ENCODE assay signal across 8 cellular contexts in the genomic region with DNA sequence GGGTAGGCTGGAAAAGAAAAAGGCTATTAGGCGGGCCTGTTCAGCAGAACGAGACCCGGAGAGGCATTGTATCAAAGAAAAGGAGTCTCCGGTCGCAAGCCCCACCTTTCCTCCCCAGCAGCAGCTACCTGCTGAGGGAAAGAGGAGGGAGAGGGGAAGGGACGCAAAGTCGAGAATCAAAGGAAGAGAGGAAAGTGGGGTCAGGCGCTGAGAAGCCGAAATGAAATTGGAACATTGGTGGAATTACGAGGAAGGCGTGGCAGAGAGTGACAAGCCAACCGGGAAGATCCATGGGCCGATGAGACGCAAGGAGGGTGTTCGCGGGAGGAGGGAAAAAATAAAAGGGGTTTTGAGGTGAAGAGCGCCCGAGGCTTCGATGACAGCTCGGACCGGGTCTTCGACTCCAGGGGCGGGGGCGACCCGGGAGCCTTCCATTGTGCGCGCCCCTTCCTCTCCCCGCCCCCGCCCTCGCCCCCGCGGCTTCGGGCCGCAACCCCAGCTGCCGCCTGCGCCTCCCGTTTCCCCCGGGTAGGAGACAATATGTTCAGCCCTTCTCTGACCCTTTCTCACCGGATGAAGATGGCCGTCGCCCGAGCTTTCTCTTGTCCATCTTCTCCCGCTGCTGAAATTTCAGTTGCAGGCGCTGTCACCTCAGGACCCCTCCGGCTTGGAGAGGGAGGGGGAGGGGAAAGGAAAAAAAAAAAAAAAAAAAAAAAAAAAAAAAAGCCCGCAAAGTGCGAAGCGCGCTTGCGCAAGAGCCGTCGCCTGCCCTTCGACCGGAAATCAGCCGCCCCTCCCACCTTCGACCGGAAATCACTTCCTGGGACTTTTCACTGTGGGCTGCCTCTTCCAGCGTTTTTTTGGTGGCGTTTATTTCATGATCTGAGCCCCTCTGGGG. TPM values are rescaled to one million over a fixed set of nuclear protein-coding genes. Genes with fewer than 3 reads are reported as not detected.
DNase-seq lines count a peak whose midpoint lies in the region; ATAC-seq, FAIRE-seq and TF ChIP-seq lines count a peak whose summit lies in the region.

A gene with protein sequence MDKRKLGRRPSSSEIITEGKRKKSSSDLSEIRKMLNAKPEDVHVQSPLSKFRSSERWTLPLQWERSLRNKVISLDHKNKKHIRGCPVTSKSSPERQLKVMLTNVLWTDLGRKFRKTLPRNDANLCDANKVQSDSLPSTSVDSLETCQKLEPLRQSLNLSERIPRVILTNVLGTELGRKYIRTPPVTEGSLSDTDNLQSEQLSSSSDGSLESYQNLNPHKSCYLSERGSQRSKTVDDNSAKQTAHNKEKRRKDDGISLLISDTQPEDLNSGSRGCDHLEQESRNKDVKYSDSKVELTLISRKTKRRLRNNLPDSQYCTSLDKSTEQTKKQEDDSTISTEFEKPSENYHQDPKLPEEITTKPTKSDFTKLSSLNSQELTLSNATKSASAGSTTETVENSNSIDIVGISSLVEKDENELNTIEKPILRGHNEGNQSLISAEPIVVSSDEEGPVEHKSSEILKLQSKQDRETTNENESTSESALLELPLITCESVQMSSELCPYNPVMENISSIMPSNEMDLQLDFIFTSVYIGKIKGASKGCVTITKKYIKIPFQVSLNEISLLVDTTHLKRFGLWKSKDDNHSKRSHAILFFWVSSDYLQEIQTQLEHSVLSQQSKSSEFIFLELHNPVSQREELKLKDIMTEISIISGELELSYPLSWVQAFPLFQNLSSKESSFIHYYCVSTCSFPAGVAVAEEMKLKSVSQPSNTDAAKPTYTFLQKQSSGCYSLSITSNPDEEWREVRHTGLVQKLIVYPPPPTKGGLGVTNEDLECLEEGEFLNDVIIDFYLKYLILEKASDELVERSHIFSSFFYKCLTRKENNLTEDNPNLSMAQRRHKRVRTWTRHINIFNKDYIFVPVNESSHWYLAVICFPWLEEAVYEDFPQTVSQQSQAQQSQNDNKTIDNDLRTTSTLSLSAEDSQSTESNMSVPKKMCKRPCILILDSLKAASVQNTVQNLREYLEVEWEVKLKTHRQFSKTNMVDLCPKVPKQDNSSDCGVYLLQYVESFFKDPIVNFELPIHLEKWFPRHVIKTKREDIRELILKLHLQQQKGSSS (minus strand): TSS at position 692 of the 898 bp plus-strand sequence. CDS start 82 bp downstream, at position 610.

- peak within 1 kb of the TSS; percentile 100 for H3K4me3 Mint-ChIP-seq in natural killer cell treated with Interleukin-12 subunit alpha and Interleukin-12 subunit beta and Interleukin-15 and Interleukin-18, amount 100 ng/mL, for 72 hours

- ATAC-seq in GM21529 (IDR thresholded peaks at IDR 0.05; ENCODE audit: unreplicated experiment): peak; percentile 61
- peak; percentile 77 to 82 for ATAC-seq in natural killer cell treated with Interleukin-12 subunit alpha and Interleukin-12 subunit beta and Interleukin-15 and Interleukin-18, amount 100 ng/mL, for 72 hours
- ATAC-seq in stimulated activated naive CD8-positive, alpha-beta T cell treated with anti-CD3 and anti-CD28 coated beads, Interleukin-15, Interleukin-2, amounts not matched to agents 100 U/mL and 50 U/mL, for 24 hours: peak; percentile 56

- peaks cover 30 to 39% of the 10 kb centered on the region in 2 donors for H3K4me1 Mint-ChIP-seq in natural killer cell treated with Interleukin-12 subunit alpha and Interleukin-12 subunit beta and Interleukin-15 and Interleukin-18, amount 100 ng/mL, for 72 hours (ENCODE audit: low read depth in 2 of 2)

- H3K36me3 ChIP-seq in KOPT-K1 (ENCODE audit: insufficient read depth, low read length): no peaks in the 10 kb centered on the region

- H3K9me3 ChIP-seq in KOPT-K1 (ENCODE audit: insufficient read depth, low read length, poor library complexity, severe bottlenecking): no peaks in the 10 kb centered on the region

- FAIRE-seq in D721Med (lab: Jason Lieb, UNC): no peak

- H3K9me3 Mint-ChIP-seq in natural killer cell treated with Interleukin-12 subunit alpha and Interleukin-12 subunit beta and Interleukin-15 and Interleukin-18, amount 100 ng/mL, for 72 hours: no peaks in the 10 kb centered on the region

- peak within 1 kb of the TSS; percentile 98 to 100 for H3K27ac Mint-ChIP-seq in natural killer cell treated with Interleukin-12 subunit alpha and Interleukin-12 subunit beta and Interleukin-15 and Interleukin-18, amount 100 ng/mL, for 72 hours

- H3K36me3 Mint-ChIP-seq in natural killer cell treated with Interleukin-12 subunit alpha and Interleukin-12 subunit beta and Interleukin-15 and Interleukin-18, amount 100 ng/mL, for 72 hours: peaks cover 6% of the 10 kb centered on the region

- TF ChIP-seq CTCF in D721Med (IDR thresholded peaks at IDR 0.05; ENCODE audit: insufficient read depth, missing control alignments): no peak

- H3K27me3 Mint-ChIP-seq in natural killer cell treated with Interleukin-12 subunit alpha and Interleukin-12 subunit beta and Interleukin-15 and Interleukin-18, amount 100 ng/mL, for 72 hours: peaks cover 0 to 3% of the 10 kb centered on the region in 2 donors

- peak within 1 kb of the TSS; percentile 78 for H3K27ac ChIP-seq in KOPT-K1 (ENCODE audit: low read depth, low read length, poor library complexity, severe bottlenecking)

- peak; percentile 41 for DNase-seq in D721Med (ENCODE audit: insufficient read length, low spot score)
- DNase-seq in RPMI8226: peak; percentile 84
- peak; percentile 68 for DNase-seq in activated T-helper 9 cell treated with anti-CD3 and anti-CD28 coated beads, Interleukin-2, amount 50 U/mL, for 16 hours (ENCODE audit: low read depth)
- DNase-seq in fibroblast of peridontal ligament (ENCODE audit: extremely low read depth): peak; percentile 79
- peak; percentile 85 for DNase-seq in natural killer cell treated with Interleukin-12 subunit alpha and Interleukin-12 subunit beta and Interleukin-15 and Interleukin-18, amount 100 ng/mL, for 72 hours (ENCODE audit: low spot score)
- peak; percentile 82 for DNase-seq in stimulated activated naive CD8-positive, alpha-beta T cell treated with anti-CD3 and anti-CD28 coated beads, Interleukin-15, Interleukin-2, amounts not matched to agents 100 U/mL and 50 U/mL, for 24 hours

RNA-seq across cellular contexts. Expression of the gene that starts here (rescaled TPM):
- 10 to 100 TPM; 17.3 to 17.9 TPM for total RNA-seq in natural killer cell treated with Interleukin-12 subunit alpha and Interleukin-12 subunit beta and Interleukin-15 and Interleukin-18, amount 100 ng/mL, for 72 hours

Comparison
In these comparisons a context has a peak if more than half of its experiments do, and no peak if none do; other contexts are left out.
1. Peak in every context shown above with its lines: DNase-seq, ATAC-seq and H3K27ac ChIP-seq.